1 cellular context compared by ENCODE assay signal in genomic region chr6:144216668-144217218, GRCh38.
TF ChIP-seq lines count a peak whose summit lies in the region.

No MANE protein-coding gene starts in this region.

TF ChIP-seq in HepG2, 621 proteins besides CTCF, POLR2A, EP300 and RAD21 (continued from another document):
- TF ChIP-seq, protein P1, sequence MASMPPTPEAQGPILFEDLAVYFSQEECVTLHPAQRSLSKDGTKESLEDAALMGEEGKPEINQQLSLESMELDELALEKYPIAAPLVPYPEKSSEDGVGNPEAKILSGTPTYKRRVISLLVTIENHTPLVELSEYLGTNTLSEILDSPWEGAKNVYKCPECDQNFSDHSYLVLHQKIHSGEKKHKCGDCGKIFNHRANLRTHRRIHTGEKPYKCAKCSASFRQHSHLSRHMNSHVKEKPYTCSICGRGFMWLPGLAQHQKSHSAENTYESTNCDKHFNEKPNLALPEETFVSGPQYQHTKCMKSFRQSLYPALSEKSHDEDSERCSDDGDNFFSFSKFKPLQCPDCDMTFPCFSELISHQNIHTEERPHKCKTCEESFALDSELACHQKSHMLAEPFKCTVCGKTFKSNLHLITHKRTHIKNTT (CRISPR knock-in tag; IDR thresholded peaks at IDR 0.05): no peak
- TF ChIP-seq SYNCRIP (IDR thresholded peaks at IDR 0.05; ENCODE audit: insufficient read depth, low read depth, low read length) (no peak), ZSCAN20 (CRISPR knock-in tag; IDR thresholded peaks at IDR 0.05; ENCODE audit: borderline replicate concordance) (0 out of 2 replicates have a peak, but pooled peaks have one; percentile 66), ZFP1 (CRISPR knock-in tag; IDR thresholded peaks at IDR 0.05) (0 out of 2 replicates have a peak, but pooled peaks have one; percentile 6), ZNF318 (CRISPR knock-in tag; IDR thresholded peaks at IDR 0.05) (no peak), HNRNPLL (IDR thresholded peaks at IDR 0.05; ENCODE audit: low read depth, low read length, poor library complexity, severe bottlenecking) (peak; percentile 30), REL (CRISPR knock-in tag; conservative IDR thresholded peaks at IDR 0.05) (no peak), SP140L (CRISPR knock-in tag; IDR thresholded peaks at IDR 0.05; ENCODE audit: borderline replicate concordance) (peak; percentile 17; the same call in 1 of the 2 replicates), ZNF232 (CRISPR knock-in tag; IDR thresholded peaks at IDR 0.05; ENCODE audit: borderline replicate concordance) (no peak), NR1H2 (CRISPR knock-in tag; IDR thresholded peaks at IDR 0.05; ENCODE audit: borderline replicate concordance, low read depth) (no peak), ZNF337 (CRISPR knock-in tag; IDR thresholded peaks at IDR 0.05; ENCODE audit: borderline replicate concordance, low read depth) (no peak), NAIF1 (CRISPR knock-in tag; IDR thresholded peaks at IDR 0.05; ENCODE audit: borderline replicate concordance) (peak; percentile 6; the same call in 1 of the 2 replicates), RELA (CRISPR knock-in tag; IDR thresholded peaks at IDR 0.05) (no peak), ZNF781 (CRISPR knock-in tag; IDR thresholded peaks at IDR 0.05; ENCODE audit: borderline replicate concordance, not compliant biosample characterization) (no peak), ZMYM2 (CRISPR knock-in tag; IDR thresholded peaks at IDR 0.05) (0 out of 2 replicates have a peak, but pooled peaks have one; percentile 15), ZNF598 (CRISPR knock-in tag; IDR thresholded peaks at IDR 0.05; ENCODE audit: borderline replicate concordance) (no peak), TMF1 (CRISPR knock-in tag; IDR thresholded peaks at IDR 0.05; ENCODE audit: low read depth) (no peak), ZZZ3 (CRISPR knock-in tag; IDR thresholded peaks at IDR 0.05; ENCODE audit: borderline replicate concordance) (no peak), SALL2 (CRISPR knock-in tag; IDR thresholded peaks at IDR 0.05) (peak; percentile 16; the same call in 1 of the 2 replicates), RORA (CRISPR knock-in tag; IDR thresholded peaks at IDR 0.05) (no peak), MTA1 (CRISPR knock-in tag; IDR thresholded peaks at IDR 0.05; ENCODE audit: borderline replicate concordance) (no peak), ERF (CRISPR knock-in tag; IDR thresholded peaks at IDR 0.05) (peak; percentile 1; the same call in 1 of the 2 replicates), BRF2 (CRISPR knock-in tag; IDR thresholded peaks at IDR 0.05) (peak; percentile 10; the same call in 1 of the 2 replicates), ZNF432 (CRISPR knock-in tag; IDR thresholded peaks at IDR 0.05; ENCODE audit: borderline replicate concordance) (no peak), RFXANK (CRISPR knock-in tag; IDR thresholded peaks at IDR 0.05) (no peak), FOSL2 (CRISPR knock-in tag; IDR thresholded peaks at IDR 0.05) (no peak), ZNF780A (CRISPR knock-in tag; IDR thresholded peaks at IDR 0.05) (no peak), CHD4 (IDR thresholded peaks at IDR 0.05; ENCODE audit: borderline replicate concordance, low read length) (peak; percentile 66; the same call in 1 of the 2 replicates), ZNF484 (CRISPR knock-in tag; IDR thresholded peaks at IDR 0.05; ENCODE audit: borderline replicate concordance, low read depth) (0 out of 2 replicates have a peak, but pooled peaks have one; percentile 10), BCL6 (CRISPR knock-in tag; IDR thresholded peaks at IDR 0.05) (no peak), ZBTB44 (CRISPR knock-in tag; IDR thresholded peaks at IDR 0.05) (0 out of 2 replicates have a peak, but pooled peaks have one; percentile 3), PAWR (CRISPR knock-in tag; IDR thresholded peaks at IDR 0.05; ENCODE audit: borderline replicate concordance) (no peak), NFIC (IDR thresholded peaks at IDR 0.05; ENCODE audit: low read length) (0 out of 2 replicates have a peak, but pooled peaks have one; percentile 3), ZNF382 (CRISPR knock-in tag; IDR thresholded peaks at IDR 0.05; ENCODE audit: borderline replicate concordance) (no peak), MTF2 (CRISPR knock-in tag; IDR thresholded peaks at IDR 0.05; ENCODE audit: borderline replicate concordance) (0 out of 2 replicates have a peak, but pooled peaks have one; percentile 20), PHF5A (CRISPR knock-in tag; IDR thresholded peaks at IDR 0.05; ENCODE audit: low read depth, unreplicated experiment) (no peak), SNAI1 (CRISPR knock-in tag; IDR thresholded peaks at IDR 0.05; ENCODE audit: borderline replicate concordance) (peak; percentile 7; the same call in 1 of the 2 replicates), CREB1 (IDR thresholded peaks at IDR 0.05) (no peak), CREB1 (CRISPR knock-in tag; IDR thresholded peaks at IDR 0.05) (0 out of 2 replicates have a peak, but pooled peaks have one; percentile 16), NFKBIZ (CRISPR knock-in tag; IDR thresholded peaks at IDR 0.05) (no peak), PITX1 (CRISPR knock-in tag; IDR thresholded peaks at IDR 0.05) (no peak)
- TF ChIP-seq, protein P2, sequence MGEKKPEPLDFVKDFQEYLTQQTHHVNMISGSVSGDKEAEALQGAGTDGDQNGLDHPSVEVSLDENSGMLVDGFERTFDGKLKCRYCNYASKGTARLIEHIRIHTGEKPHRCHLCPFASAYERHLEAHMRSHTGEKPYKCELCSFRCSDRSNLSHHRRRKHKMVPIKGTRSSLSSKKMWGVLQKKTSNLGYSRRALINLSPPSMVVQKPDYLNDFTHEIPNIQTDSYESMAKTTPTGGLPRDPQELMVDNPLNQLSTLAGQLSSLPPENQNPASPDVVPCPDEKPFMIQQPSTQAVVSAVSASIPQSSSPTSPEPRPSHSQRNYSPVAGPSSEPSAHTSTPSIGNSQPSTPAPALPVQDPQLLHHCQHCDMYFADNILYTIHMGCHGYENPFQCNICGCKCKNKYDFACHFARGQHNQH (CRISPR knock-in tag; IDR thresholded peaks at IDR 0.05): no peak
- TF ChIP-seq, protein P3, sequence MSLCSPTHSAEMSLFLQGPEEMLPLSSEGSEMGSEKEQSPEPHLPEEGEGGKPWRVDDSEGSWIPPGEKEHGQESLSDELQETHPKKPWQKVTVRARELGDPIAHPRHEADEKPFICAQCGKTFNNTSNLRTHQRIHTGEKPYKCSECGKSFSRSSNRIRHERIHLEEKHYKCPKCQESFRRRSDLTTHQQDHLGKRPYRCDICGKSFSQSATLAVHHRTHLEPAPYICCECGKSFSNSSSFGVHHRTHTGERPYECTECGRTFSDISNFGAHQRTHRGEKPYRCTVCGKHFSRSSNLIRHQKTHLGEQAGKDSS (CRISPR knock-in tag; IDR thresholded peaks at IDR 0.05; ENCODE audit: borderline replicate concordance, low read depth): no peak
- TF ChIP-seq, protein P4, sequence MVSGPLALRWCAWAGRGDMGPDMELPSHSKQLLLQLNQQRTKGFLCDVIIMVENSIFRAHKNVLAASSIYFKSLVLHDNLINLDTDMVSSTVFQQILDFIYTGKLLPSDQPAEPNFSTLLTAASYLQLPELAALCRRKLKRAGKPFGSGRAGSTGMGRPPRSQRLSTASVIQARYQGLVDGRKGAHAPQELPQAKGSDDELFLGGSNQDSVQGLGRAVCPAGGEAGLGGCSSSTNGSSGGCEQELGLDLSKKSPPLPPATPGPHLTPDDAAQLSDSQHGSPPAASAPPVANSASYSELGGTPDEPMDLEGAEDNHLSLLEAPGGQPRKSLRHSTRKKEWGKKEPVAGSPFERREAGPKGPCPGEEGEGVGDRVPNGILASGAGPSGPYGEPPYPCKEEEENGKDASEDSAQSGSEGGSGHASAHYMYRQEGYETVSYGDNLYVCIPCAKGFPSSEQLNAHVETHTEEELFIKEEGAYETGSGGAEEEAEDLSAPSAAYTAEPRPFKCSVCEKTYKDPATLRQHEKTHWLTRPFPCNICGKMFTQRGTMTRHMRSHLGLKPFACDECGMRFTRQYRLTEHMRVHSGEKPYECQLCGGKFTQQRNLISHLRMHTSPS (CRISPR knock-in tag; IDR thresholded peaks at IDR 0.05; ENCODE audit: low read depth): no peak
- TF ChIP-seq, protein P5, sequence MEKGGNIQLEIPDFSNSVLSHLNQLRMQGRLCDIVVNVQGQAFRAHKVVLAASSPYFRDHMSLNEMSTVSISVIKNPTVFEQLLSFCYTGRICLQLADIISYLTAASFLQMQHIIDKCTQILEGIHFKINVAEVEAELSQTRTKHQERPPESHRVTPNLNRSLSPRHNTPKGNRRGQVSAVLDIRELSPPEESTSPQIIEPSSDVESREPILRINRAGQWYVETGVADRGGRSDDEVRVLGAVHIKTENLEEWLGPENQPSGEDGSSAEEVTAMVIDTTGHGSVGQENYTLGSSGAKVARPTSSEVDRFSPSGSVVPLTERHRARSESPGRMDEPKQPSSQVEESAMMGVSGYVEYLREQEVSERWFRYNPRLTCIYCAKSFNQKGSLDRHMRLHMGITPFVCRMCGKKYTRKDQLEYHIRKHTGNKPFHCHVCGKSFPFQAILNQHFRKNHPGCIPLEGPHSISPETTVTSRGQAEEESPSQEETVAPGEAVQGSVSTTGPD (CRISPR knock-in tag; IDR thresholded peaks at IDR 0.05): no peak
